ENCODE assay signal across 8 cellular contexts in the genomic region with DNA sequence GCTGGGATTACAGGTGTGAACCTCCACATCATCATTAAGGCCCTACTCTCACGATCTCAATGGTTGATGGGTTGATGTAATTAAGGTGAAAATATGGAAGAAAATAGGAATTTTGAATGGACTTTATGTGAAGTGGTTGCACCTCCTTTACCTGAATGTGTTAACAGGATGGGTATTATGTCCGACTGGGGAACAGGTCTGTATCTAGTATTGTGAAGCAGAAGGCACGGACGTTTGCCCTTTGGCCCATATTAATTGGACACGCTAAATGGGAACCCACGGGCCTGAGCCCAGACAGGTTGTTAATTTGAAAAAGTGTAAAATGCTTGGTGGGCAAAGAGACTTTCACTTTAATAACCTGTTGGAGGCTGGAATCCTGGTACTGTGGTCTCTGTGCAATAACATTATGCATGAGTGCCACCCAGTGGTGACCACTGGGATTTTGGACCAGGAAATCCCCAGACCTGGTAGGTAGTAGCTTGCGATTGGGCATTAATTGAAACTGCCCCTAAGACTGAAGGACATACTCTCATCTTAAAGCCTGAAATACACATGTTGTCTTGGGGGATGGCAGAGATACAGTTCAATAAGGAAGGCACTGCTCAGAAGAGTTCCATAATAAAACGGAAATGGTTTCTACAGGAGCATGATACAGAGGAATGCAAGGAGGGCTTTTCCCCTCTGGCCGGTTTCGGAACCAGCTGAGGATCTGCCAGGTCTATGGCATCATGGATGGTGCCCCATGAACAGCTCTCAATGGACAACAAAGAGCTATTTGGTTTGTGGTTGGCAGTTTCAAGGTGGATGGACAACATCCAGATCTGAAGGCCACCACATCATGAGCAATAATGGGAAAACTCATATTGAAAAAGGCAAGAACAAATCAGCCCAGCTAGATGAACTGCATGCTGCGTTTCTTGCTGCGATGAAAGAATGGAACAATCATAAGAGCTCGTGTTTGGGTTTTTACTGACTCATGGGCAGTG. TPM values are rescaled to one million over a fixed set of nuclear protein-coding genes. Genes with fewer than 3 reads are reported as not detected.
DNase-seq lines count a peak whose midpoint lies in the region; TF ChIP-seq lines count a peak whose summit lies in the region.

No MANE protein-coding gene starts in this region.

- no peak for TF ChIP-seq POLR2A in suprapubic skin (IDR thresholded peaks at IDR 0.05)

- TF ChIP-seq EP300 in suprapubic skin (IDR thresholded peaks at IDR 0.05) = no peak

- H2BK5ac ChIP-seq in neuronal stem cell (ENCODE audit: low read length) = no peak overlapping the region

- peak; percentile 75 for DNase-seq in activated gamma-delta T cell treated with Interleukin-2 at 50 U/mL for 16 hours
- no peak for DNase-seq in activated gamma-delta T cell (lab: John Stamatoyannopoulos, UW)
- peak; percentile 54 for DNase-seq in KG1 (lab: John Stamatoyannopoulos, UW)
- DNase-seq in RKO (ENCODE audit: low spot score) = peak; percentile 81
- DNase-seq in activated T-helper 1 cell treated with Interleukin-2 at 50 U/mL for 16 hours (ENCODE audit: low read depth) = peak; percentile 54
- peak; percentile 86 for DNase-seq in fibroblast of pulmonary artery (ENCODE audit: low read depth)
- peak; percentile 70 for DNase-seq in neuronal stem cell (ENCODE audit: low spot score)
- peak; percentile 86 to 87 for DNase-seq in suprapubic skin (ENCODE audit: low spot score in 2 of 2)

- H2AFZ ChIP-seq in neuronal stem cell (ENCODE audit: low read length) = peak overlapping the region; percentile 9

- H3K9me3 ChIP-seq in neuronal stem cell (replicated peaks in 1 of 2; ENCODE audit: control insufficient read depth in 2 of 2, insufficient read depth in 1 of 2, low read depth in 1 of 2, low read length in 2 of 2) (no peaks in the 10 kb centered on the region), suprapubic skin (no peaks in the 10 kb centered on the region)

- no peak overlapping the region for H3K4ac ChIP-seq in neuronal stem cell (ENCODE audit: low read length)

- no peaks in the 10 kb centered on the region for H3K79me1 ChIP-seq in neuronal stem cell (ENCODE audit: low read depth, low read length)

- H2BK15ac ChIP-seq in neuronal stem cell (ENCODE audit: low read length) = no peak overlapping the region

- no peak overlapping the region for H2AK5ac ChIP-seq in neuronal stem cell (ENCODE audit: low read depth, low read length)

- no peak overlapping the region for H3K9ac ChIP-seq in neuronal stem cell (ENCODE audit: low read depth, low read length, poor library complexity)

- H2BK120ac ChIP-seq in neuronal stem cell (ENCODE audit: low read depth, low read length) = no peak overlapping the region

- H3K4me3 ChIP-seq in fibroblast of pulmonary artery (replicated peaks; ENCODE audit: low read depth, low read length) (no peak overlapping the region), neuronal stem cell (ENCODE audit: low read length in 2 of 2) (no peak overlapping the region), suprapubic skin (no peak overlapping the region)

- H3K4me1 ChIP-seq in neuronal stem cell (ENCODE audit: control insufficient read depth in 2 of 2, insufficient read depth in 1 of 2, low read depth in 1 of 2, low read length in 2 of 2) (no peaks in the 10 kb centered on the region), suprapubic skin (peaks cover 9% of the 10 kb centered on the region)

- no CpG with 5 or more reads among the region's 13 CpGs for WGBS in neuronal stem cell (ENCODE audit: extremely low coverage in 2 of 2, insufficient read length in 2 of 2, insufficient replicate concordance in 1 of 2), 2 donors
- 36% methylated on average over 13 of the region's 13 CpGs for WGBS in suprapubic skin

- no peak overlapping the region for H3K23ac ChIP-seq in neuronal stem cell (ENCODE audit: low read depth, low read length, poor library complexity)

- no peak overlapping the region for H3K18ac ChIP-seq in neuronal stem cell (ENCODE audit: low read length)

- H3K27me3 ChIP-seq in neuronal stem cell (ENCODE audit: control insufficient read depth in 3 of 3, insufficient read depth in 3 of 3, low read depth in 1 of 3, low read length in 3 of 3) (peaks cover 0 to 8% (median 0%) of the 10 kb centered on the region in 3 experiments), suprapubic skin (peaks cover 7% of the 10 kb centered on the region)

- no peak overlapping the region for H3K4me2 ChIP-seq in neuronal stem cell (ENCODE audit: insufficient read depth, low read length, poor library complexity, severe bottlenecking)

- no peaks in the 10 kb centered on the region for H3K36me3 ChIP-seq in neuronal stem cell (replicated peaks in 1 of 2; ENCODE audit: control insufficient read depth in 2 of 2, insufficient read depth in 2 of 2, low read length in 2 of 2)
- no peaks in the 10 kb centered on the region for H3K36me3 ChIP-seq in suprapubic skin

- TF ChIP-seq CTCF in fibroblast of pulmonary artery (IDR thresholded peaks at IDR 0.05; ENCODE audit: low read length, missing control alignments) = peak; percentile 88
- TF ChIP-seq CTCF in suprapubic skin (IDR thresholded peaks at IDR 0.05) = peak; percentile 68 to 82

- H3K27ac ChIP-seq in neuronal stem cell (replicated peaks; ENCODE audit: low read length) (no peak overlapping the region), suprapubic skin (no peak overlapping the region)

- no peak overlapping the region for H2BK12ac ChIP-seq in neuronal stem cell (ENCODE audit: low read length)

- no peak overlapping the region for H4K8ac ChIP-seq in neuronal stem cell (ENCODE audit: low read depth, low read length)

- no peak overlapping the region for H4K91ac ChIP-seq in neuronal stem cell (ENCODE audit: low read depth, low read length, poor library complexity)

- no peak overlapping the region for H3K14ac ChIP-seq in neuronal stem cell (ENCODE audit: low read length)

RNA-seq across cellular contexts. Expression of a gene that starts 26.2 kb away (rescaled TPM):
- polyA plus RNA-seq in neuronal stem cell (2013, experiment 1 of 2) = 13.6 TPM
- polyA plus RNA-seq in neuronal stem cell (2013, experiment 2 of 2) = 14.2 TPM
- 100 to 1,000 TPM; 135 to 201 (median 153) TPM for total RNA-seq in suprapubic skin
